In genomic region chr3:172666181-172666872, GRCh38 we compare ENCODE assay signal across 9 cellular contexts. TPM values are rescaled to one million over a fixed set of nuclear protein-coding genes. Genes with fewer than 3 reads are reported as not detected.
DNase-seq lines count a peak whose midpoint lies in the region; ATAC-seq, FAIRE-seq and TF ChIP-seq lines count a peak whose summit lies in the region.
"Had no signal": no experiment of that assay in that cellular context is flagged by ENCODE, and none has a peak within 500 bp of the region (broad histone marks: within the 10 kb centered on the region; RNA-seq: fewer than 3 reads in every experiment).

No MANE protein-coding gene starts in this region.

- no peak for TF ChIP-seq EP300 in SK-N-SH (IDR thresholded peaks at IDR 0.05; ENCODE audit: borderline replicate concordance in 1 of 2, low read depth in 1 of 2, low read length in 1 of 2)

- H3K79me2 ChIP-seq in SK-N-SH (ENCODE audit: insufficient read depth) = peaks cover 15% of the 10 kb centered on the region; the same call in 1 of the 2 replicates

- TF ChIP-seq RAD21 in SK-N-SH (IDR thresholded peaks at IDR 0.05; ENCODE audit: low read length) = 0 out of 2 replicates have a peak, but pooled peaks have one; percentile 22

- no peaks in the 10 kb centered on the region for H3K36me3 ChIP-seq in SK-N-SH (replicated peaks in 1 of 2; ENCODE audit: control insufficient read depth in 1 of 2, insufficient read depth in 2 of 2, low read length in 1 of 2)

- no peaks in the 10 kb centered on the region for H3K4me1 ChIP-seq in SK-N-SH (ENCODE audit: control insufficient read depth in 1 of 2, insufficient read depth in 2 of 2, low read depth in 1 of 2, low read length in 1 of 2)

- H3K27me3 ChIP-seq in SK-N-SH (ENCODE audit: insufficient read depth) = no peaks in the 10 kb centered on the region
- H3K27me3 ChIP-seq: dorsolateral prefrontal cortex had no signal

- POLR2A ChIA-PET in AG04449 (lab: Yijun Ruan, JAX) (no interaction called here), SK-N-SH (lab: Yijun Ruan, JAX) (no interaction called here)

- no peak for ATAC-seq in HG03442 (IDR thresholded peaks at IDR 0.05; ENCODE audit: unreplicated experiment)

- H3K9ac ChIP-seq in SK-N-SH = no peak overlapping the region

- CTCF ChIA-PET in AG04449 (lab: Yijun Ruan, JAX) (interaction anchor here (0.7 to 7.3 kb wide), 60 partner anchors 7 to 360 kb away, joined by 3 to 73 read pairs (median 6); partner anchors contain the start of gene TNFSF10), SK-N-SH (lab: Yijun Ruan, JAX) (interaction anchor here (0.7 to 3.4 kb wide), 35 partner anchors 8 to 1705 kb away, joined by 3 to 18 read pairs (median 4); partner anchors contain the start of gene NCEH1)

- peaks cover 6% of the 10 kb centered on the region for H3F3A ChIP-seq in SK-N-SH (replicated peaks; ENCODE audit: insufficient read depth)

- WGBS in SK-N-SH (ENCODE audit: low lambda C conversion rate) = 92% methylated on average over 8 of the region's 10 CpGs

- no peak for DNase-seq in AG04449 (ENCODE audit: low read depth, low spot score)
- DNase-seq in GM12891 (ENCODE audit: insufficient read length, low spot score) = no peak
- no peak for DNase-seq in SK-N-SH
- peak; percentile 33 for DNase-seq in glomerular visceral epithelial cell (ENCODE audit: extremely low spot score)
- DNase-seq in ureter (ENCODE audit: low spot score) = no peak
- DNase-seq in NCI-H2196 (lab: John Stamatoyannopoulos, UW; ENCODE audit: unreplicated experiment) = no peak
- no peak for DNase-seq in SKM-1 (lab: John Stamatoyannopoulos, UW; ENCODE audit: unreplicated experiment)

- TF ChIP-seq CTCF in AG04449 (IDR thresholded peaks at IDR 0.05; ENCODE audit: insufficient read depth, low read length, missing control alignments) = peak; percentile 3
- TF ChIP-seq CTCF in SK-N-SH (IDR thresholded peaks at IDR 0.05) = peak; percentile 28; the same call in 1 of the 2 replicates

- H4K20me1 ChIP-seq in SK-N-SH (ENCODE audit: insufficient read depth) = no peaks in the 10 kb centered on the region

- no peaks in the 10 kb centered on the region for H3K9me2 ChIP-seq in SK-N-SH

- TF ChIP-seq POLR2A in GM12891 (IDR thresholded peaks at IDR 0.05; ENCODE audit: low read depth, low read length) = no peak

- H3K4me2 ChIP-seq in SK-N-SH = no peak overlapping the region

- H3K27ac ChIP-seq in SK-N-SH (ENCODE audit: low read depth in 2 of 2, low read length in 1 of 2) = no peak overlapping the region
- H3K27ac ChIP-seq: dorsolateral prefrontal cortex had no signal

- no peak overlapping the region for H3K4me3 ChIP-seq in AG04449 (ENCODE audit: low read depth, low read length)
- H3K4me3 ChIP-seq in SK-N-SH (ENCODE audit: low read depth in 2 of 2, low read length in 1 of 2) = no peak overlapping the region
- H3K4me3 ChIP-seq: dorsolateral prefrontal cortex had no signal

- no peaks in the 10 kb centered on the region for H3K9me3 ChIP-seq in SK-N-SH

- no peak overlapping the region for H2AFZ ChIP-seq in SK-N-SH (ENCODE audit: low read depth)

- FAIRE-seq in GM12891 (lab: Jason Lieb, UNC) = no peak

TF ChIP-seq in GM12891, 5 proteins besides CTCF, POLR2A, EP300 and RAD21:
- peak; percentile 77; the same call in 1 of the 2 replicates for TF ChIP-seq POU2F2 (IDR thresholded peaks at IDR 0.05; ENCODE audit: low read depth, low read length)
- no peak for TF ChIP-seq PAX5 (IDR thresholded peaks at IDR 0.05; ENCODE audit: insufficient read depth, low read length, severe bottlenecking)
- no peak for TF ChIP-seq SPI1 (IDR thresholded peaks at IDR 0.05; ENCODE audit: low read depth, low read length)
- TF ChIP-seq TAF1 (IDR thresholded peaks at IDR 0.05; ENCODE audit: low read depth, low read length) = no peak

TF ChIP-seq in SK-N-SH, 30 proteins besides CTCF, POLR2A, EP300 and RAD21:
- no peak for TF ChIP-seq MXI1 (IDR thresholded peaks at IDR 0.05; ENCODE audit: low read depth, low read length)
- no peak for TF ChIP-seq RCOR1 (IDR thresholded peaks at IDR 0.05; ENCODE audit: low read length)
- TF ChIP-seq SMC3 (IDR thresholded peaks at IDR 0.05; ENCODE audit: low read depth, low read length) = peak; percentile 27; the same call in 1 of the 2 replicates

RNA-seq across cellular contexts. Expression of gene NCEH1, which starts 44.5 kb away (rescaled TPM):
- 1.8 TPM for polyA plus RNA-seq in GM12891 (2012; ENCODE audit: low read depth, missing spikeins)
- polyA plus RNA-seq in SK-N-SH (2012; rRNA removed) = 7.5 and 12.2 TPM in 2 replicates
- polyA plus RNA-seq in SK-N-SH (2012; cell fraction: cytosol; rRNA removed) = 8.1 and 8.8 TPM in 2 replicates
- polyA plus RNA-seq in SK-N-SH (2012; cell fraction: nucleus; rRNA removed) = 4.7 and 9.8 TPM in 2 replicates
- 20.7 TPM for total RNA-seq in ureter
